In genomic region chr5:163841-164240, GRCh38 we compare ENCODE assay signal across 23 cellular contexts. TPM values are rescaled to one million over a fixed set of nuclear protein-coding genes. Genes with fewer than 3 reads are reported as not detected.
DNase-seq lines count a peak whose midpoint lies in the region; ATAC-seq and TF ChIP-seq lines count a peak whose summit lies in the region.
"Had no signal": no experiment of that assay in that cellular context is flagged by ENCODE, and none has a peak within 500 bp of the region (broad histone marks: within the 10 kb centered on the region; RNA-seq: fewer than 3 reads in every experiment).

No MANE protein-coding gene starts in this region.

- H3K36me3 ChIP-seq in Panc1 (ENCODE audit: control insufficient read depth, insufficient read depth, low read length) = no peaks in the 10 kb centered on the region
- H3K36me3 ChIP-seq in brain microvascular endothelial cell (replicated peaks) = no peaks in the 10 kb centered on the region

- in situ Hi-C loops in Panc1 (cut with HindIII; ENCODE audit: low pct_unique_long_range_greater_than_20kb, low sequenced_read_pairs) (no loop called here), brain microvascular endothelial cell (cut with HindIII; ENCODE audit: low pct_ligation_motif_present, low sequenced_read_pairs) (no loop called here)

- ATAC-seq in Panc1 = no peak

- no peak for TF ChIP-seq CTCF in CD14-positive monocyte (IDR thresholded peaks at IDR 0.05)
- TF ChIP-seq CTCF in Panc1 (IDR thresholded peaks at IDR 0.05) = no peak
- no peak for TF ChIP-seq CTCF in endothelial cell (IDR thresholded peaks at IDR 0.05; ENCODE audit: unreplicated experiment)
- no peak for TF ChIP-seq CTCF in brain microvascular endothelial cell (IDR thresholded peaks at IDR 0.05; ENCODE audit: low read depth, low read length, missing control alignments)

- H3K27me3 ChIP-seq in Panc1 (ENCODE audit: control insufficient read depth, insufficient read depth, low read length) (no peaks in the 10 kb centered on the region), brain microvascular endothelial cell (replicated peaks) (no peaks in the 10 kb centered on the region)

- H3K27ac ChIP-seq in Panc1 (ENCODE audit: low read length) (no peak overlapping the region), brain microvascular endothelial cell (no peak overlapping the region)
- H3K27ac ChIP-seq: GM23248, RWPE1 had no signal

- H3K27ac Mint-ChIP-seq in CD14-positive monocyte (no peak overlapping the region), endothelial cell (ENCODE audit: unreplicated experiment) (peak overlapping the region; percentile 76)
- H3K27ac Mint-ChIP-seq: CD4-positive, alpha-beta T cell; HFFc6 had no signal

- no peak overlapping the region for H3K4me3 ChIP-seq in Panc1 (ENCODE audit: low read depth in 2 of 2, low read length in 2 of 2)
- no peak overlapping the region for H3K4me3 ChIP-seq in brain microvascular endothelial cell (ENCODE audit: low read depth, low read length)
- H3K4me3 ChIP-seq: GM23248 had no signal

- BruUV-seq in Panc1 (replicated peaks; lab: Mats Ljungman, UMichigan) = TSS peak; percentile 79

- no peaks in the 10 kb centered on the region for H3K9me3 ChIP-seq in Panc1 (ENCODE audit: control insufficient read depth, insufficient read depth, low read depth, low read length)

- DNase-seq in CD14-positive monocyte (ENCODE audit: low spot score) (peak; percentile 30), Panc1 (ENCODE audit: low read depth, low spot score) (no peak), endothelial cell (ENCODE audit: low spot score) (no peak), posterior vena cava (ENCODE audit: low spot score) (peak; percentile 45), NCI-H2081 treated with DMSO at 0.1 percent for 48 hours (lab: John Stamatoyannopoulos, UW) (no peak), brain microvascular endothelial cell (no peak), cerebellar nuclear complex (lab: John Stamatoyannopoulos, UW) (no peak), SK-N-DZ (ENCODE audit: low spot score) (no peak)
- DNase-seq: COR-L47, DMS79 treated with DMSO at 0.1 percent for 48 hours, GM23248, H9, HFFc6, Kasumi-1, NCI-H1694, NCI-H446, NCI-H526, SIG-M5 had no signal

- H3K36me3 Mint-ChIP-seq in CD14-positive monocyte = no peaks in the 10 kb centered on the region
- peaks cover 6% of the 10 kb centered on the region for H3K36me3 Mint-ChIP-seq in endothelial cell (ENCODE audit: low read depth, unreplicated experiment)

- POLR2A ChIA-PET in Panc1 (lab: Charles Lee) = no interaction called here

- peaks cover 9% of the 10 kb centered on the region; the same call in 1 of the 2 replicates for H3K4me1 ChIP-seq in Panc1 (ENCODE audit: control insufficient read depth, insufficient read depth, low read length)

- H3K4me1 Mint-ChIP-seq in CD14-positive monocyte (no peaks in the 10 kb centered on the region), endothelial cell (ENCODE audit: unreplicated experiment) (peaks cover 5% of the 10 kb centered on the region)

- intact Hi-C loops in CD14-positive monocyte (cut with micrococcal nuclease) (no loop called here), Panc1 (cut with micrococcal nuclease; ENCODE audit: unreplicated experiment) (no loop called here), posterior vena cava (cut with DNase I) (loop anchor here in 1 of 2 donors (2.0 to 5.0 kb wide), 2 partner anchors 37 to 1558 kb away; no protein-coding TSS in a partner anchor)

- H3K4me3 Mint-ChIP-seq in CD14-positive monocyte (no peak overlapping the region), endothelial cell (ENCODE audit: unreplicated experiment) (peak overlapping the region; percentile 56)
- H3K4me3 Mint-ChIP-seq: CD4-positive, alpha-beta T cell; H9; HFFc6 had no signal

- CTCF ChIA-PET in Panc1 (lab: Charles Lee) = no interaction called here

- peaks cover 9 to 12% (median 10%) of the 10 kb centered on the region in 3 donors for H3K27me3 Mint-ChIP-seq in CD14-positive monocyte (ENCODE audit: low read depth in 3 of 3)
- H3K27me3 Mint-ChIP-seq in endothelial cell (ENCODE audit: unreplicated experiment) = peaks cover 11% of the 10 kb centered on the region

- H3K9me3 Mint-ChIP-seq in CD14-positive monocyte = peaks cover 3 to 16% (median 6%) of the 10 kb centered on the region in 7 donors
- H3K9me3 Mint-ChIP-seq in endothelial cell (ENCODE audit: unreplicated experiment) = no peaks in the 10 kb centered on the region
- H3K9me3 Mint-ChIP-seq: CD4-positive, alpha-beta T cell; HFFc6 had no signal

RNA-seq across cellular contexts. Expression of gene LRRC14B, which starts 27.5 kb away (rescaled TPM):
- polyA plus RNA-seq in CD14-positive monocyte = not detected
- 0.82 TPM for total RNA-seq in Panc1 (2021; ENCODE audit: unreplicated experiment)
- polyA plus RNA-seq in Panc1 (2012; ENCODE audit: insufficient read length) = 0.74 TPM
- total RNA-seq in endothelial cell (ENCODE audit: unreplicated experiment) = not detected
- total RNA-seq in posterior vena cava = not detected
- 0.14 and 0.38 TPM in 2 replicates for polyA plus RNA-seq in SK-N-DZ (2014; cell fraction: cytosol; rRNA removed)
- not detected in 2 replicates for polyA plus RNA-seq in SK-N-DZ (2014; cell fraction: nucleus; rRNA removed)
- total RNA-seq: A673, GM23248, H9, HFFc6, MCF 10A had no signal
- polyA plus RNA-seq: BJ, GM23248 had no signal

RNA-seq across cellular contexts. Expression of gene CCDC127, which starts 54.1 kb away (rescaled TPM):
- 1 to 10 TPM in 1 of 2 donors, under 1 TPM in 1; 0.85 to 1.5 TPM for polyA plus RNA-seq in CD14-positive monocyte
- 8.1 TPM for total RNA-seq in Panc1 (2021; ENCODE audit: unreplicated experiment)
- 5.5 TPM for polyA plus RNA-seq in Panc1 (2012; ENCODE audit: insufficient read length)
- total RNA-seq in endothelial cell (ENCODE audit: unreplicated experiment) = 8.1 TPM
- 1 to 10 TPM; 5.8 to 6.9 TPM for total RNA-seq in posterior vena cava
- polyA plus RNA-seq in SK-N-DZ (2014; cell fraction: cytosol; rRNA removed) = 5.7 and 8.3 TPM in 2 replicates
- 2.9 and 3.6 TPM in 2 replicates for polyA plus RNA-seq in SK-N-DZ (2014; cell fraction: nucleus; rRNA removed)

RNA-seq across cellular contexts. Expression of gene SDHA, which starts 54.3 kb away (rescaled TPM):
- 10 to 100 TPM; 91.5 to 98.0 TPM for polyA plus RNA-seq in CD14-positive monocyte
- total RNA-seq in Panc1 (2021; ENCODE audit: unreplicated experiment) (171 TPM), endothelial cell (ENCODE audit: unreplicated experiment) (73.5 TPM), posterior vena cava (10 to 100 TPM; 75.2 to 80.7 TPM)
- 185 TPM for polyA plus RNA-seq in Panc1 (2012; ENCODE audit: insufficient read length)
- polyA plus RNA-seq in SK-N-DZ (2014; cell fraction: cytosol; rRNA removed) = 79.8 and 84.9 TPM in 2 replicates
- polyA plus RNA-seq in SK-N-DZ (2014; cell fraction: nucleus; rRNA removed) = 83.0 and 89.6 TPM in 2 replicates

Comparison
In these comparisons a context has a peak if more than half of its experiments do, and no peak if none do; other contexts are left out.
1. DNase-seq: peak in CD14-positive monocyte (single experiment) and posterior vena cava (single experiment); none in Panc1 (single experiment), endothelial cell (single experiment), NCI-H2081 treated with DMSO at 0.1 percent for 48 hours (single experiment), brain microvascular endothelial cell (single experiment), cerebellar nuclear complex (0 of 2) and SK-N-DZ (single experiment).